ENCODE assay signal across 36 cellular contexts in genomic region chr17:83087788-83088360, GRCh38. TPM values are rescaled to one million over a fixed set of nuclear protein-coding genes. Genes with fewer than 3 reads are reported as not detected.
DNase-seq lines count a peak whose midpoint lies in the region; ATAC-seq, FAIRE-seq and TF ChIP-seq lines count a peak whose summit lies in the region.
"Had no signal": no experiment of that assay in that cellular context is flagged by ENCODE, and none has a peak within 500 bp of the region (broad histone marks: within the 10 kb centered on the region; RNA-seq: fewer than 3 reads in every experiment).

No MANE protein-coding gene starts in this region.

- peaks cover 5% of the 10 kb centered on the region for H3K27me3 Mint-ChIP-seq in neural progenitor cell (ENCODE audit: insufficient read depth, low read depth)
- H3K27me3 Mint-ChIP-seq: activated CD8-positive, alpha-beta memory T cell treated with anti-CD3 and anti-CD28 coated beads, Interleukin-2, amount 10 ng/mL, durations not matched to agents 7 days and 5 days; effector memory CD8-positive, alpha-beta T cell; stimulated activated naive CD8-positive, alpha-beta T cell treated with anti-CD3 and anti-CD28 coated beads, Interleukin-15, amount 100 ng/mL, for 72 hours had no signal

- CTCF ChIA-PET in K562 (lab: Yijun Ruan, JAX; ENCODE audit: low intra/inter-chr PET ratio), result no interaction called here

- peaks cover 20% of the 10 kb centered on the region for H3K4me1 Mint-ChIP-seq in neural progenitor cell

- peaks cover 7% of the 10 kb centered on the region for H3K36me3 Mint-ChIP-seq in neural progenitor cell
- H3K36me3 Mint-ChIP-seq: CD8-positive, alpha-beta T cell had no signal

- H3K4me3 Mint-ChIP-seq in neural progenitor cell, result no peak overlapping the region
- H3K4me3 Mint-ChIP-seq: activated CD4-positive, alpha-beta T cell treated with anti-CD3 and anti-CD28 coated beads, Interleukin-2, amount 10 ng/mL, durations not matched to agents 7 days and 5 days; activated CD8-positive, alpha-beta memory T cell treated with anti-CD3 and anti-CD28 coated beads, Interleukin-2, amount 10 ng/mL, durations not matched to agents 7 days and 5 days; CD8-positive, alpha-beta T cell; effector memory CD8-positive, alpha-beta T cell; stimulated activated naive CD8-positive, alpha-beta T cell treated with anti-CD3 and anti-CD28 coated beads, Interleukin-15, amount 100 ng/mL, for 72 hours had no signal

- no peaks in the 10 kb centered on the region; the same call in 1 of the 2 replicates for H3K36me3 ChIP-seq in H7 (replicated peaks; ENCODE audit: control insufficient read depth, insufficient read depth, low read length)
- peaks cover 58% of the 10 kb centered on the region; the same call in 2 of the 3 replicates for H3K36me3 ChIP-seq in K562 (ENCODE audit: control insufficient read depth, insufficient read depth, low read length)
- H3K36me3 ChIP-seq in neural progenitor cell, result no peaks in the 10 kb centered on the region
- H3K36me3 ChIP-seq in transverse colon, result no peaks in the 10 kb centered on the region
- H3K36me3 ChIP-seq: breast epithelium, gastrocnemius medialis, WERI-Rb-1 had no signal

- intact Hi-C loops in K562 (cut with micrococcal nuclease), result no loop called here
- intact Hi-C loops in transverse colon (cut with DNase I; ENCODE audit: low total_unique reads), result no loop called here

- H4K20me1 ChIP-seq in K562 (replicated peaks; ENCODE audit: control insufficient read depth, insufficient read depth, low read length) (peaks cover 33% of the 10 kb centered on the region), neural progenitor cell (ENCODE audit: low read depth) (peaks cover 4% of the 10 kb centered on the region)

- no peak for FAIRE-seq in K562 (lab: Jason Lieb, UNC)
- FAIRE-seq: colon, GM12878, H54 had no signal

- H3K9ac ChIP-seq in K562 (ENCODE audit: insufficient read depth in 1 of 2, low read depth in 2 of 2, low read length in 2 of 2), result peak overlapping the region in 1 of 2 experiments; percentile 17; a peak in 1 of 4 replicates
- H3K9ac ChIP-seq in neural progenitor cell, result no peak overlapping the region

- H3K4me2 ChIP-seq in K562 (ENCODE audit: insufficient read depth, low read length), result no peak overlapping the region
- no peak overlapping the region for H3K4me2 ChIP-seq in neural progenitor cell

- peaks cover 11 to 80% of the 10 kb centered on the region in 2 experiments; a peak in 4 of 5 replicates for H3K4me1 ChIP-seq in K562 (replicated peaks in 1 of 2; ENCODE audit: control insufficient read depth in 2 of 2, insufficient read depth in 2 of 2, low read length in 2 of 2)
- H3K4me1 ChIP-seq in neural progenitor cell, result no peaks in the 10 kb centered on the region
- H3K4me1 ChIP-seq in transverse colon, result peaks cover 33 to 82% (median 67%) of the 10 kb centered on the region in 4 donors

- no peaks in the 10 kb centered on the region for H3K27me3 ChIP-seq in H7 (ENCODE audit: control insufficient read depth, insufficient read depth, low read length)
- H3K27me3 ChIP-seq in K562 (ENCODE audit: control insufficient read depth in 2 of 2, insufficient read depth in 2 of 2, low read length in 2 of 2), result no peaks in the 10 kb centered on the region
- H3K27me3 ChIP-seq in neural progenitor cell, result peaks cover 9% of the 10 kb centered on the region
- no peaks in the 10 kb centered on the region for H3K27me3 ChIP-seq in transverse colon
- H3K27me3 ChIP-seq: breast epithelium, esophagus muscularis mucosa, gastrocnemius medialis, upper lobe of right lung had no signal

- H3K9me3 Mint-ChIP-seq in neural progenitor cell, result no peaks in the 10 kb centered on the region
- H3K9me3 Mint-ChIP-seq: activated CD4-positive, alpha-beta T cell treated with anti-CD3 and anti-CD28 coated beads, Interleukin-2, amount 10 ng/mL, durations not matched to agents 7 days and 5 days; CD8-positive, alpha-beta T cell; effector memory CD8-positive, alpha-beta T cell; stimulated activated naive CD8-positive, alpha-beta T cell treated with anti-CD3 and anti-CD28 coated beads, Interleukin-15, amount 100 ng/mL, for 72 hours had no signal

- TF ChIP-seq EP300 in K562 (IDR thresholded peaks at IDR 0.05; ENCODE audit: low read length), result no peak
- TF ChIP-seq EP300 in transverse colon (IDR thresholded peaks at IDR 0.05; ENCODE audit: low read depth), result no peak

- H3F3A ChIP-seq in neural progenitor cell (ENCODE audit: low read depth), result no peaks in the 10 kb centered on the region

- BruUV-seq in K562 (replicated peaks; lab: Mats Ljungman, UMichigan), result no TSS peak

- no peak overlapping the region for H3K27ac ChIP-seq in K562 (ENCODE audit: extremely low read depth, low read depth, low read length)
- no peak overlapping the region for H3K27ac ChIP-seq in neural progenitor cell
- peak overlapping the region in 3 of 4 donors; percentile 70 to 85 (median 74) for H3K27ac ChIP-seq in transverse colon
- H3K27ac ChIP-seq: gastrocnemius medialis, neutrophil, psoas muscle, upper lobe of right lung, WERI-Rb-1 had no signal

- TF ChIP-seq CTCF in K562 (IDR thresholded peaks at IDR 0.05 in 2 of 3, conservative IDR thresholded peaks at IDR 0.05 in 1 of 3; ENCODE audit: insufficient read depth in 2 of 3, low read depth in 1 of 3, low read length in 3 of 3), result no peak
- TF ChIP-seq CTCF in neural progenitor cell (IDR thresholded peaks at IDR 0.05), result no peak
- TF ChIP-seq CTCF in transverse colon (IDR thresholded peaks at IDR 0.05), result no peak
- no peak for TF ChIP-seq CTCF in foreskin fibroblast (IDR thresholded peaks at IDR 0.05; ENCODE audit: low read depth, low read length)

- 88% methylated on average over 30 of the region's 31 CpGs for WGBS in K562 (ENCODE audit: insufficient coverage, low coverage, missing lambda C conversion rate)
- WGBS in transverse colon (ENCODE audit: low coverage in 1 of 2), 2 donors, result 92% methylated on average over 31 of the region's 31 CpGs; no CpG with 5 or more reads in 1 of the 2 donors

- peaks cover 7% of the 10 kb centered on the region for H3K9me1 ChIP-seq in K562 (ENCODE audit: control insufficient read depth, insufficient read depth, low read length)

- H3K4me3 ChIP-seq in H7 (ENCODE audit: insufficient read depth, low read depth, low read length) (no peak overlapping the region), K562 (no peak overlapping the region), neural progenitor cell (no peak overlapping the region), transverse colon (no peak overlapping the region), foreskin fibroblast (ENCODE audit: low read depth in 1 of 2, low read length in 2 of 2) (no peak overlapping the region)
- H3K4me3 ChIP-seq: esophagus muscularis mucosa, gastrocnemius medialis, GM12878, psoas muscle, skin epidermis, upper lobe of right lung had no signal

- no peak for TF ChIP-seq POLR2A in K562 (conservative IDR thresholded peaks at IDR 0.05)
- TF ChIP-seq POLR2A in transverse colon (IDR thresholded peaks at IDR 0.05), result no peak

- H3K27ac Mint-ChIP-seq in neural progenitor cell, result peak overlapping the region; percentile 60
- H3K27ac Mint-ChIP-seq: activated CD4-positive, alpha-beta T cell treated with anti-CD3 and anti-CD28 coated beads, Interleukin-2, amount 10 ng/mL, durations not matched to agents 7 days and 5 days; activated CD8-positive, alpha-beta memory T cell treated with anti-CD3 and anti-CD28 coated beads, Interleukin-2, amount 10 ng/mL, durations not matched to agents 7 days and 5 days; CD8-positive, alpha-beta T cell had no signal

- DNase-seq in H7 (peak; percentile 70), K562 (ENCODE audit: extremely low read depth in 1 of 4, low spot score in 3 of 4) (no peak), neural progenitor cell (ENCODE audit: low spot score) (no peak), transverse colon (no peak), CD1c-positive myeloid dendritic cell (ENCODE audit: extremely low spot score) (no peak), foreskin fibroblast (no peak), Kasumi-1 (lab: John Stamatoyannopoulos, UW) (no peak)
- DNase-seq: activated CD4-positive, alpha-beta T cell treated with anti-CD3 and anti-CD28 coated beads, Interleukin-2, amount 10 ng/mL, durations not matched to agents 7 days and 5 days; activated CD8-positive, alpha-beta memory T cell treated with anti-CD3 and anti-CD28 coated beads, Interleukin-2, amount 10 ng/mL, durations not matched to agents 7 days and 5 days; activated naive CD4-positive, alpha-beta T cell; activated T-cell treated with anti-CD3 and anti-CD28 coated beads, Interleukin-2, amount 50 U/mL, for 48 hours; CD8-positive, alpha-beta T cell; DMS 273 treated with DMSO at 0.1 percent for 48 hours; effector memory CD8-positive, alpha-beta T cell; EL; gastrocnemius medialis; left colon; mammary epithelial cell; NCI-H1105 treated with DMSO at 0.1 percent for 48 hours; NCI-H1930; NCI-H524 treated with DMSO at 0.1 percent for 48 hours; NK-92 treated with Interleukin-12 subunit alpha and Interleukin-12 subunit beta, amount 100 ng/mL, for 24 hours; PC-3; psoas muscle; Right ventricle myocardium superior; stimulated activated CD8-positive, alpha-beta memory T cell treated with anti-CD3 and anti-CD28 coated beads, Interleukin-4, amount 100 ng/mL, for 48 hours; stimulated activated naive CD8-positive, alpha-beta T cell treated with anti-CD3 and anti-CD28 coated beads, Interleukin-15, amount 100 ng/mL, for 72 hours; upper lobe of right lung; WERI-Rb-1 had no signal

- POLR2A ChIA-PET in K562 (lab: Yijun Ruan, JAX), result interaction anchor here (0.6 to 1.3 kb wide), 3 partner anchors 11 to 113 kb away, joined by 3 to 10 read pairs (median 3); no protein-coding TSS in a partner anchor

- in situ Hi-C loops in K562 (cut with MboI), result no loop called here
- in situ Hi-C loops in transverse colon (cut with MboI; ENCODE audit: low pct_ligation_motif_present in 1 of 4, low pct_unique_long_range_greater_than_20kb in 1 of 4, low sequenced_read_pairs in 3 of 4), result no loop called here

- ATAC-seq in K562, result no peak
- ATAC-seq: activated CD8-positive, alpha-beta memory T cell treated with anti-CD3 and anti-CD28 coated beads, Interleukin-2, amount 10 ng/mL, durations not matched to agents 7 days and 5 days; CD8-positive, alpha-beta T cell; effector memory CD8-positive, alpha-beta T cell; gastrocnemius medialis; GM12878; left colon; PC-3; psoas muscle; stimulated activated naive CD8-positive, alpha-beta T cell treated with anti-CD3 and anti-CD28 coated beads, Interleukin-15, amount 100 ng/mL, for 72 hours; upper lobe of right lung had no signal

- H3K79me2 ChIP-seq in K562 (ENCODE audit: control insufficient read depth, insufficient read depth, low read length) (peaks cover 44% of the 10 kb centered on the region), neural progenitor cell (ENCODE audit: low read depth) (no peaks in the 10 kb centered on the region)

- TF ChIP-seq RAD21 in K562 (CRISPR knock-in tag; conservative IDR thresholded peaks at IDR 0.05 in 1 of 2, IDR thresholded peaks at IDR 0.05 in 1 of 2), result no peak

- no peaks in the 10 kb centered on the region for H3K9me3 ChIP-seq in K562 (replicated peaks; ENCODE audit: control insufficient read depth, insufficient read depth, low read depth, low read length)
- no peaks in the 10 kb centered on the region for H3K9me3 ChIP-seq in neural progenitor cell (ENCODE audit: low read depth)
- H3K9me3 ChIP-seq in transverse colon, result no peaks in the 10 kb centered on the region
- H3K9me3 ChIP-seq: breast epithelium, esophagus muscularis mucosa, gastrocnemius medialis, neutrophil, psoas muscle, upper lobe of right lung had no signal

- H2AFZ ChIP-seq in K562 (ENCODE audit: low read depth, low read length) (no peak overlapping the region), neural progenitor cell (replicated peaks) (no peak overlapping the region)

RNA-seq across cellular contexts. Expression of gene METRNL, which starts 8.5 kb away (rescaled TPM):
- 26.6 and 32.0 TPM in 2 replicates for total RNA-seq in H7 (2014; rRNA removed; shearing (Covaris generic))
- total RNA-seq in K562 (2011; cell fraction: chromatin; rRNA removed; ENCODE audit: low replicate concordance), result 12.2 and 22.8 TPM in 2 replicates
- total RNA-seq in K562 (2011; cell fraction: nucleolus; rRNA removed), result 23.4 and 25.7 TPM in 2 replicates
- 12.5 and 12.8 TPM in 2 replicates for total RNA-seq in K562 (2011; cell fraction: nucleoplasm; rRNA removed)
- total RNA-seq in K562 (2014; rRNA removed) (28.2 and 34.9 TPM in 2 replicates), K562 (2014; rRNA removed; fragmentation: Illumina TruSeq; extraction: Trizol) (2.2 and 2.3 TPM in 2 replicates), K562 (2015; rRNA removed; fragmentation: Illumina TruSeq; extraction: Trizol) (10.7 and 14.2 TPM in 2 replicates), K562 (2021) (25.7 and 31.8 TPM in 2 replicates), neural progenitor cell (ENCODE audit: low replicate concordance) (3.6 and 12.9 TPM in 2 replicates), transverse colon (100 to 1,000 TPM in 2 of 4 donors, 10 to 100 TPM in 2; 46.8 to 325 (median 112) TPM)
- polyA plus RNA-seq in K562 (2011; rRNA removed) (2.9 and 6.2 TPM in 2 replicates), K562 (2014; fragmentation: Illumina TruSeq; extraction: Trizol) (1.7 and 10.2 TPM in 2 replicates), K562 (2014; fragmentation: Nextera tagmentation; extraction: Ambion mirVana) (under 1 TPM; 0.17 to 0.18 TPM), K562 (2014; rRNA removed) (19.5 and 23.5 TPM in 2 replicates)
- 14.1 and 23.9 TPM in 2 replicates for polyA plus RNA-seq in K562 (2011; cell fraction: cytosol; rRNA removed)
- 8.7 and 14.9 TPM in 2 replicates for polyA plus RNA-seq in K562 (2011; cell fraction: nucleus; rRNA removed)
- 24.6 and 38.9 TPM in 2 replicates for polyA plus RNA-seq in K562 (2012)
- polyA minus RNA-seq in K562 (2011; rRNA and poly(A)+ RNA removed), result 1.9 and 2.0 TPM in 2 replicates
- 19.5 and 23.5 TPM in 2 replicates for polyA minus RNA-seq in K562 (2011; cell fraction: cytosol; rRNA and poly(A)+ RNA removed)
- 6.1 and 6.4 TPM in 2 replicates for polyA minus RNA-seq in K562 (2011; cell fraction: nucleus; rRNA and poly(A)+ RNA removed)

Comparison
In these comparisons a context has a peak if more than half of its experiments do, and no peak if none do; other contexts are left out.
1. H3K27ac ChIP-seq: peak in transverse colon (3 of 4); none in K562 (single experiment) and neural progenitor cell (single experiment).